ENCODE assay signal across 11 cellular contexts in the genomic region with DNA sequence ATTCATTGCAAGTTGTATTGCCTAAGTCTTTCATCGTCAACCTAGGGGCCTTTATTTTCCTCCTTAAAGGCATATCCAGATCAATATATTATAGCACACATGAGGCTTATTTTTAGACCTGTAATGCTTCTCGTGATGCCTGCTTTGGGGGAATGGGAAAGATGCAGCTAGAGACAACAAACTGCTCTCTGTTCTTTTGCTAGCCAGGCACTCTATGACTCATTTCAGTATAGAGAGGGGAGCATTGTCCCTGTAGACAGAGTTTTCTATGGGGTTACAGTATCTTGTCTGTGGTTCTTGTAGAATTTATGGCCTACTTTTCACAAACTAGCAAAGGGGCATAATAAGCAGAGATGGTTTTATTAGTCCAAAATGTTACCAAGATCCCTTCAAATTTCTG.
A peak's percentile ranks its signal among the peaks of the same experiment; 100 is the strongest.
DNase-seq lines count a peak whose midpoint lies in the region; ATAC-seq, FAIRE-seq and TF ChIP-seq lines count a peak whose summit lies in the region.
"Had no signal": no experiment of that assay in that cellular context is flagged by ENCODE, and none has a peak within 500 bp of the region (broad histone marks: within the 10 kb centered on the region; RNA-seq: fewer than 3 reads in every experiment).

No MANE protein-coding gene starts in this region.

- peak; percentile 38 for FAIRE-seq in GM12891 (lab: Jason Lieb, UNC)

- ATAC-seq in GM21786 (IDR thresholded peaks at IDR 0.05; ENCODE audit: unreplicated experiment) (peak; percentile 46), GM19467 (IDR thresholded peaks at IDR 0.05; ENCODE audit: unreplicated experiment) (no peak), GM21737 (IDR thresholded peaks at IDR 0.05; ENCODE audit: unreplicated experiment) (no peak)
- ATAC-seq: heart left ventricle had no signal

- no peak for DNase-seq in GM12891 (ENCODE audit: insufficient read length, low spot score)
- peak; percentile 75 for DNase-seq in HT1080 (ENCODE audit: low read depth)
- DNase-seq in globus pallidus (ENCODE audit: low spot score), result peak; percentile 91
- no peak for DNase-seq in activated gamma-delta T cell (lab: John Stamatoyannopoulos, UW)
- DNase-seq in ACHN, result no peak
- DNase-seq: H9, heart left ventricle, Peyer's patch had no signal

- in situ Hi-C loops in ACHN (cut with HindIII; ENCODE audit: low pct_ligation_motif_present, low pct_unique_long_range_greater_than_20kb, low sequenced_read_pairs), result no loop called here

- no peak for TF ChIP-seq POLR2A in GM12891 (IDR thresholded peaks at IDR 0.05; ENCODE audit: low read depth, low read length)

TF ChIP-seq in GM12891, 5 proteins besides CTCF, POLR2A, EP300 and RAD21:
- TF ChIP-seq PAX5 (IDR thresholded peaks at IDR 0.05; ENCODE audit: insufficient read depth, low read length, severe bottlenecking), result no peak
- no peak for TF ChIP-seq SPI1 (IDR thresholded peaks at IDR 0.05; ENCODE audit: low read depth, low read length)
- no peak for TF ChIP-seq POU2F2 (IDR thresholded peaks at IDR 0.05; ENCODE audit: low read depth, low read length)
- no peak for TF ChIP-seq POLR2AphosphoS5 (IDR thresholded peaks at IDR 0.05; ENCODE audit: low read depth, low read length)
- no peak for TF ChIP-seq TAF1 (IDR thresholded peaks at IDR 0.05; ENCODE audit: low read depth, low read length)

Comparison
In these comparisons a context has a peak if more than half of its experiments do, and no peak if none do; other contexts are left out.
1. DNase-seq: peak in HT1080 (single experiment) and globus pallidus (single experiment); none in GM12891 (single experiment), activated gamma-delta T cell (single experiment) and ACHN (single experiment).